ENCODE assay signal across 8 cellular contexts in the genomic region with DNA sequence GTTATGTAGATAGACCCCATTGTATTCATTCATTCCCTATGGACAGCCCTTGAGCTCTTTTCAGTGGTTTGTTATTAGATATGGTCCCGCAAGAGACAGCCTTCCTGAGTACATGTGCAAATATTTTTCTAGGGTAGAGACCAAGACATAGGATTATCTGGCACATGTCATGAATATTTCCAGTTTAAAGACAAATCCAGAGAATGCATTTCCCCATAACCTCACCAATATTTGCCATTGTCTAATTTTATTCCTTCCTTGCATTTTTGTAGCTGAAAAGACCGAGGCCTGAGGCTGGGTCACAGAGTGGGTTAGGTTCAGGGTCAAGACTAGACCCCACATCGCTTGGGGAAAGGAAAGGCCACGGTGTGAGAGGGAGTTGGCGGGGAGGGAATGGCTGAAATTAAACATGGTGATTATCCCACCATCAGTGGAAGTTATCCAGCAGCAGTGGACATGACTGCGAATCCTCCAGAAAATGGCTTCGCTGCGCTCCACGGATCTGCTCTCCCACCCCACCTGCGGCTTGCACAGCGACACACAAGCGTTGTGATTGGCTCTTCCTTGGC. TPM values are rescaled to one million over a fixed set of nuclear protein-coding genes. Genes with fewer than 3 reads are reported as not detected.
A peak's percentile ranks its signal among the peaks of the same experiment; 100 is the strongest.
DNase-seq lines count a peak whose midpoint lies in the region; ATAC-seq and TF ChIP-seq lines count a peak whose summit lies in the region.

No MANE protein-coding gene starts in this region.

- DNase-seq in activated naive CD4-positive, alpha-beta T cell treated with anti-CD3 and anti-CD28 coated beads, Interleukin-2, amount 10 ng/mL, durations not matched to agents 7 days and 5 days: no peak
- DNase-seq in activated naive CD4-positive, alpha-beta T cell treated with Interleukin-2 at 50 U/mL for 16 hours: no peak
- DNase-seq in astrocyte of the spinal cord (ENCODE audit: low read depth, low spot score): no peak
- no peak for DNase-seq in lower lobe of right lung
- no peak for DNase-seq in upper lobe of right lung
- DNase-seq in stimulated activated CD8-positive, alpha-beta memory T cell treated with anti-CD3 and anti-CD28 coated beads, Interleukin-4, amount 100 ng/mL, for 48 hours: no peak
- DNase-seq in NCI-H446 (lab: John Stamatoyannopoulos, UW): no peak

- H3K27ac Mint-ChIP-seq in activated naive CD4-positive, alpha-beta T cell treated with anti-CD3 and anti-CD28 coated beads, Interleukin-2, amount 10 ng/mL, durations not matched to agents 7 days and 5 days: peak overlapping the region; percentile 78

- peaks cover 1% of the 10 kb centered on the region for H3K36me3 Mint-ChIP-seq in activated naive CD4-positive, alpha-beta T cell treated with anti-CD3 and anti-CD28 coated beads, Interleukin-2, amount 10 ng/mL, durations not matched to agents 7 days and 5 days

- ATAC-seq in lower lobe of right lung (no peak), upper lobe of right lung (no peak), HG03097 (IDR thresholded peaks at IDR 0.05; ENCODE audit: low FRiP score, unreplicated experiment) (no peak)

- H3K4me1 ChIP-seq in lower lobe of right lung (peaks cover 22% of the 10 kb centered on the region), upper lobe of right lung (peaks cover 8% of the 10 kb centered on the region)

- no peaks in the 10 kb centered on the region for H3K9me3 Mint-ChIP-seq in activated naive CD4-positive, alpha-beta T cell treated with anti-CD3 and anti-CD28 coated beads, Interleukin-2, amount 10 ng/mL, durations not matched to agents 7 days and 5 days

- in situ Hi-C loops in astrocyte of the spinal cord (cut with HindIII; ENCODE audit: low sequenced_read_pairs): no loop called here

- H3K9me3 ChIP-seq in lower lobe of right lung (no peaks in the 10 kb centered on the region), upper lobe of right lung (no peaks in the 10 kb centered on the region)

- peaks cover 43% of the 10 kb centered on the region for H3K4me1 Mint-ChIP-seq in activated naive CD4-positive, alpha-beta T cell treated with anti-CD3 and anti-CD28 coated beads, Interleukin-2, amount 10 ng/mL, durations not matched to agents 7 days and 5 days

- TF ChIP-seq CTCF in astrocyte of the spinal cord (IDR thresholded peaks at IDR 0.05; ENCODE audit: low read depth, low read length) (no peak), lower lobe of right lung (IDR thresholded peaks at IDR 0.05) (no peak), upper lobe of right lung (IDR thresholded peaks at IDR 0.05) (no peak)

- peak overlapping the region; percentile 40 for H3K4me3 ChIP-seq in astrocyte of the spinal cord (ENCODE audit: low read depth, low read length)
- H3K4me3 ChIP-seq in lower lobe of right lung: peak overlapping the region; percentile 61
- peak overlapping the region; percentile 56 for H3K4me3 ChIP-seq in upper lobe of right lung

- H3K36me3 ChIP-seq in lower lobe of right lung (no peaks in the 10 kb centered on the region), upper lobe of right lung (no peaks in the 10 kb centered on the region)

- intact Hi-C loops in lower lobe of right lung (cut with DNase I) (no loop called here), upper lobe of right lung (cut with DNase I) (no loop called here)

- H3K27ac ChIP-seq in lower lobe of right lung: peak overlapping the region; percentile 89
- H3K27ac ChIP-seq in upper lobe of right lung: peak overlapping the region; percentile 86

- peak overlapping the region; percentile 76 for H3K4me3 Mint-ChIP-seq in activated naive CD4-positive, alpha-beta T cell treated with anti-CD3 and anti-CD28 coated beads, Interleukin-2, amount 10 ng/mL, durations not matched to agents 7 days and 5 days

- peaks cover 60% of the 10 kb centered on the region for H3K27me3 Mint-ChIP-seq in activated naive CD4-positive, alpha-beta T cell treated with anti-CD3 and anti-CD28 coated beads, Interleukin-2, amount 10 ng/mL, durations not matched to agents 7 days and 5 days

- H3K27me3 ChIP-seq in lower lobe of right lung (ENCODE audit: low read depth) (no peaks in the 10 kb centered on the region), upper lobe of right lung (no peaks in the 10 kb centered on the region)

- CTCF ChIA-PET in activated naive CD4-positive, alpha-beta T cell treated with anti-CD3 and anti-CD28 coated beads, Interleukin-2, amount 10 ng/mL, durations not matched to agents 7 days and 5 days (lab: Charles Lee): interaction anchor here (1.5 to 3.3 kb wide), 2 partner anchors 11 to 26 kb away, joined by 3 to 12 read pairs; no protein-coding TSS in a partner anchor

RNA-seq across cellular contexts. Expression of a gene that starts 15.9 kb away (rescaled TPM):
- 56.6 TPM for total RNA-seq in lower lobe of right lung
- 42.5 TPM for total RNA-seq in upper lobe of right lung

RNA-seq across cellular contexts. Expression of a gene that starts 46.6 kb away (rescaled TPM):
- total RNA-seq in lower lobe of right lung (9.3 TPM), upper lobe of right lung (10.8 TPM)
